ENCODE assay signal across 12 cellular contexts in genomic region chr2:219109468-219109867, GRCh38. TPM values are rescaled to one million over a fixed set of nuclear protein-coding genes. Genes with fewer than 3 reads are reported as not detected.
A peak's percentile ranks its signal among the peaks of the same experiment; 100 is the strongest.
DNase-seq lines count a peak whose midpoint lies in the region; ATAC-seq and TF ChIP-seq lines count a peak whose summit lies in the region.
"Had no signal": no experiment of that assay in that cellular context is flagged by ENCODE, and none has a peak within 500 bp of the region (broad histone marks: within the 10 kb centered on the region; RNA-seq: fewer than 3 reads in every experiment).

No MANE protein-coding gene starts in this region.

- H3K27me3 ChIP-seq in GM23338 (ENCODE audit: insufficient read depth), result no peaks in the 10 kb centered on the region
- H3K27me3 ChIP-seq in MM.1S (replicated peaks; ENCODE audit: insufficient read depth, low read length), result no peaks in the 10 kb centered on the region

- no peak overlapping the region for H3K4me3 ChIP-seq in GM23338
- H3K4me3 ChIP-seq in MM.1S (ENCODE audit: low read length), result no peak overlapping the region

- no peak overlapping the region for H2AFZ ChIP-seq in GM23338
- H2AFZ ChIP-seq in MM.1S (ENCODE audit: low read length), result no peak overlapping the region

- H3K9me3 ChIP-seq in MM.1S (replicated peaks; ENCODE audit: insufficient read depth, low read length), result no peaks in the 10 kb centered on the region

- no peaks in the 10 kb centered on the region for H3K79me2 ChIP-seq in GM23338 (replicated peaks; ENCODE audit: insufficient read depth)
- no peaks in the 10 kb centered on the region for H3K79me2 ChIP-seq in MM.1S (ENCODE audit: low read length)

- peak; percentile 84 for DNase-seq in GM23338 (ENCODE audit: low spot score)
- peak; percentile 5 for DNase-seq in T-helper 2 cell treated with Interferon-gamma antibody and Interleukin-4, amounts not matched to agents 5 μg/mL and 100 μg/mL, for 36 hours (ENCODE audit: low spot score)
- no peak for DNase-seq in central memory CD8-positive, alpha-beta T cell (ENCODE audit: low spot score in 2 of 2)
- peak in 3 of 4 experiments; percentile 9 to 32 (median 14) for DNase-seq in stimulated activated CD4-positive, alpha-beta T cell treated with anti-CD3 and anti-CD28 coated beads, Interleukin-1b, Interleukin-23, amount 100 ng/mL, for 24 hours (ENCODE audit: low read depth in 4 of 4, low spot score in 1 of 4)
- DNase-seq in NCI-H748 (lab: John Stamatoyannopoulos, UW; ENCODE audit: unreplicated experiment), result no peak
- no peak for DNase-seq in NCI-H1930 (lab: John Stamatoyannopoulos, UW)
- DNase-seq in MM.1S, result no peak

- H3F3A ChIP-seq in GM23338 (replicated peaks; ENCODE audit: low read depth) (no peaks in the 10 kb centered on the region), MM.1S (ENCODE audit: insufficient read depth, low read length) (no peaks in the 10 kb centered on the region)

- TF ChIP-seq CTCF in GM23338 (conservative IDR thresholded peaks at IDR 0.05; ENCODE audit: low read depth in 2 of 2) (0 out of 4 replicates have a peak, but pooled peaks of 1 of the 2 experiments have one; percentile 0), MM.1S (IDR thresholded peaks at IDR 0.05; ENCODE audit: low read length) (no peak)

- H3K4me1 ChIP-seq in GM23338 (ENCODE audit: insufficient read depth), result no peaks in the 10 kb centered on the region
- no peaks in the 10 kb centered on the region for H3K4me1 ChIP-seq in MM.1S (ENCODE audit: low read length)

- H3K4me2 ChIP-seq in GM23338, result no peak overlapping the region
- H3K4me2 ChIP-seq in MM.1S (ENCODE audit: low read depth, low read length), result no peak overlapping the region

- H4K20me1 ChIP-seq in GM23338 (replicated peaks; ENCODE audit: insufficient read depth) (no peaks in the 10 kb centered on the region; the same call in 1 of the 2 replicates), MM.1S (ENCODE audit: insufficient read depth, low read length) (no peaks in the 10 kb centered on the region)

- H3K36me3 Mint-ChIP-seq in GM23338 (ENCODE audit: low read depth), result no peaks in the 10 kb centered on the region
- no peaks in the 10 kb centered on the region for H3K36me3 Mint-ChIP-seq in T-helper 2 cell treated with Interferon-gamma antibody and Interleukin-4, amounts not matched to agents 5 μg/mL and 100 μg/mL, for 36 hours (ENCODE audit: low read depth)
- peaks cover 4% of the 10 kb centered on the region for H3K36me3 Mint-ChIP-seq in central memory CD8-positive, alpha-beta T cell (ENCODE audit: insufficient read depth)

- ATAC-seq in GM23338, result peak; percentile 99
- ATAC-seq in central memory CD8-positive, alpha-beta T cell (replicated peaks; ENCODE audit: extremely low read depth, poor library complexity, severe bottlenecking), result peak; percentile 32
- ATAC-seq in GM21423 (IDR thresholded peaks at IDR 0.05; ENCODE audit: unreplicated experiment), result no peak

- no peaks in the 10 kb centered on the region for H3K9me3 Mint-ChIP-seq in GM23338
- no peaks in the 10 kb centered on the region for H3K9me3 Mint-ChIP-seq in T-helper 2 cell treated with Interferon-gamma antibody and Interleukin-4, amounts not matched to agents 5 μg/mL and 100 μg/mL, for 36 hours
- H3K9me3 Mint-ChIP-seq in central memory CD8-positive, alpha-beta T cell, result no peaks in the 10 kb centered on the region

- peaks cover 12% of the 10 kb centered on the region for H3K4me1 Mint-ChIP-seq in GM23338
- H3K4me1 Mint-ChIP-seq in T-helper 2 cell treated with Interferon-gamma antibody and Interleukin-4, amounts not matched to agents 5 μg/mL and 100 μg/mL, for 36 hours (ENCODE audit: low read depth), result peaks cover 2% of the 10 kb centered on the region
- peaks cover 31% of the 10 kb centered on the region for H3K4me1 Mint-ChIP-seq in central memory CD8-positive, alpha-beta T cell

- no peak overlapping the region for H3K4me3 Mint-ChIP-seq in GM23338
- no peak overlapping the region for H3K4me3 Mint-ChIP-seq in T-helper 2 cell treated with Interferon-gamma antibody and Interleukin-4, amounts not matched to agents 5 μg/mL and 100 μg/mL, for 36 hours
- H3K4me3 Mint-ChIP-seq in central memory CD8-positive, alpha-beta T cell, result no peak overlapping the region

- H3K9me2 ChIP-seq in GM23338 (ENCODE audit: insufficient read depth) (no peaks in the 10 kb centered on the region), MM.1S (replicated peaks; ENCODE audit: insufficient read depth, low read length) (no peaks in the 10 kb centered on the region)

- H3K27ac ChIP-seq in GM23338 (ENCODE audit: low read depth), result no peak overlapping the region
- H3K27ac ChIP-seq in MM.1S (ENCODE audit: low read length), result no peak overlapping the region

- peaks cover 2% of the 10 kb centered on the region for H3K27me3 Mint-ChIP-seq in GM23338 (ENCODE audit: insufficient read depth, low read depth, poor library complexity)
- no peaks in the 10 kb centered on the region for H3K27me3 Mint-ChIP-seq in T-helper 2 cell treated with Interferon-gamma antibody and Interleukin-4, amounts not matched to agents 5 μg/mL and 100 μg/mL, for 36 hours (ENCODE audit: low read depth)
- no peaks in the 10 kb centered on the region for H3K27me3 Mint-ChIP-seq in central memory CD8-positive, alpha-beta T cell

- H3K36me3 ChIP-seq in GM23338 (ENCODE audit: insufficient read depth), result no peaks in the 10 kb centered on the region
- H3K36me3 ChIP-seq in MM.1S (replicated peaks; ENCODE audit: insufficient read depth, low read length), result no peaks in the 10 kb centered on the region

- no peak overlapping the region for H3K9ac ChIP-seq in MM.1S (ENCODE audit: low read length)

- peak overlapping the region; percentile 56 for H3K27ac Mint-ChIP-seq in GM23338
- H3K27ac Mint-ChIP-seq in T-helper 2 cell treated with Interferon-gamma antibody and Interleukin-4, amounts not matched to agents 5 μg/mL and 100 μg/mL, for 36 hours, result no peak overlapping the region
- H3K27ac Mint-ChIP-seq in central memory CD8-positive, alpha-beta T cell (ENCODE audit: low read depth), result no peak overlapping the region

TF ChIP-seq in GM23338, 12 proteins besides CTCF, POLR2A, EP300 and RAD21:
- TF ChIP-seq EZH2 (IDR thresholded peaks at IDR 0.05; ENCODE audit: low read depth, unreplicated experiment) (no peak), STAT1 (IDR thresholded peaks at IDR 0.05; ENCODE audit: unreplicated experiment) (no peak), POLR2AphosphoS5 (IDR thresholded peaks at IDR 0.05; ENCODE audit: low read depth) (no peak), CREB1 (CRISPR knock-in tag; IDR thresholded peaks at IDR 0.05; ENCODE audit: low read depth) (no peak), EZH2phosphoT487 (IDR thresholded peaks at IDR 0.05; ENCODE audit: unreplicated experiment) (no peak)
- TF ChIP-seq, protein P1, sequence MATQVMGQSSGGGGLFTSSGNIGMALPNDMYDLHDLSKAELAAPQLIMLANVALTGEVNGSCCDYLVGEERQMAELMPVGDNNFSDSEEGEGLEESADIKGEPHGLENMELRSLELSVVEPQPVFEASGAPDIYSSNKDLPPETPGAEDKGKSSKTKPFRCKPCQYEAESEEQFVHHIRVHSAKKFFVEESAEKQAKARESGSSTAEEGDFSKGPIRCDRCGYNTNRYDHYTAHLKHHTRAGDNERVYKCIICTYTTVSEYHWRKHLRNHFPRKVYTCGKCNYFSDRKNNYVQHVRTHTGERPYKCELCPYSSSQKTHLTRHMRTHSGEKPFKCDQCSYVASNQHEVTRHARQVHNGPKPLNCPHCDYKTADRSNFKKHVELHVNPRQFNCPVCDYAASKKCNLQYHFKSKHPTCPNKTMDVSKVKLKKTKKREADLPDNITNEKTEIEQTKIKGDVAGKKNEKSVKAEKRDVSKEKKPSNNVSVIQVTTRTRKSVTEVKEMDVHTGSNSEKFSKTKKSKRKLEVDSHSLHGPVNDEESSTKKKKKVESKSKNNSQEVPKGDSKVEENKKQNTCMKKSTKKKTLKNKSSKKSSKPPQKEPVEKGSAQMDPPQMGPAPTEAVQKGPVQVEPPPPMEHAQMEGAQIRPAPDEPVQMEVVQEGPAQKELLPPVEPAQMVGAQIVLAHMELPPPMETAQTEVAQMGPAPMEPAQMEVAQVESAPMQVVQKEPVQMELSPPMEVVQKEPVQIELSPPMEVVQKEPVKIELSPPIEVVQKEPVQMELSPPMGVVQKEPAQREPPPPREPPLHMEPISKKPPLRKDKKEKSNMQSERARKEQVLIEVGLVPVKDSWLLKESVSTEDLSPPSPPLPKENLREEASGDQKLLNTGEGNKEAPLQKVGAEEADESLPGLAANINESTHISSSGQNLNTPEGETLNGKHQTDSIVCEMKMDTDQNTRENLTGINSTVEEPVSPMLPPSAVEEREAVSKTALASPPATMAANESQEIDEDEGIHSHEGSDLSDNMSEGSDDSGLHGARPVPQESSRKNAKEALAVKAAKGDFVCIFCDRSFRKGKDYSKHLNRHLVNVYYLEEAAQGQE (IDR thresholded peaks at IDR 0.05; ENCODE audit: unreplicated experiment), result no peak

RNA-seq across cellular contexts. Expression of gene IHH, which starts 48.7 kb away (rescaled TPM):
- total RNA-seq in GM23338 (2014; rRNA removed; shearing (Covaris generic)), result not detected in 2 replicates
- polyA plus RNA-seq in GM23338 (2016; fragmentation: Nextera tagmentation; extraction: Ambion mirVana), result not detected in 2 replicates
- total RNA-seq: activated CD8-positive, alpha-beta memory T cell treated with anti-CD3 and anti-CD28 coated beads for 36 hours; epithelial cell of proximal tubule; lung microvascular endothelial cell; NCI-H460 had no signal

RNA-seq across cellular contexts. Expression of gene NHEJ1, which starts 51.1 kb away (rescaled TPM):
- 25.2 and 30.6 TPM in 2 replicates for total RNA-seq in GM23338 (2014; rRNA removed; shearing (Covaris generic))
- 16.5 and 19.6 TPM in 2 replicates for polyA plus RNA-seq in GM23338 (2016; fragmentation: Nextera tagmentation; extraction: Ambion mirVana)

Comparison
In these comparisons a context has a peak if more than half of its experiments do, and no peak if none do; other contexts are left out.
1. DNase-seq: peak in GM23338 (single experiment), T-helper 2 cell treated with Interferon-gamma antibody and Interleukin-4, amounts not matched to agents 5 μg/mL and 100 μg/mL, for 36 hours (single experiment) and stimulated activated CD4-positive, alpha-beta T cell treated with anti-CD3 and anti-CD28 coated beads, Interleukin-1b, Interleukin-23, amount 100 ng/mL, for 24 hours (3 of 4); none in central memory CD8-positive, alpha-beta T cell (0 of 2), NCI-H748 (single experiment), NCI-H1930 (0 of 2) and MM.1S (single experiment).